In genomic region chr1:234610582-234611152, GRCh38 we compare ENCODE assay signal across 8 cellular contexts. TPM values are rescaled to one million over a fixed set of nuclear protein-coding genes. Genes with fewer than 3 reads are reported as not detected.
DNase-seq lines count a peak whose midpoint lies in the region; ATAC-seq and TF ChIP-seq lines count a peak whose summit lies in the region.

No MANE protein-coding gene starts in this region.

- peak overlapping the region; percentile 7 to 94 (median 67) for H3K4me3 ChIP-seq in liver (ENCODE audit: low read depth in 1 of 3, low read length in 3 of 3)

- H3K36me3 ChIP-seq in liver (ENCODE audit: control insufficient read depth in 4 of 4, insufficient read depth in 3 of 4, low read depth in 1 of 4, low read length in 3 of 4) = peaks cover 0 to 11% (median under 1%) of the 10 kb centered on the region in 4 donors

- peaks cover 8 to 40% (median 22%) of the 10 kb centered on the region in 4 donors for H3K4me1 ChIP-seq in liver (ENCODE audit: control insufficient read depth in 4 of 4, insufficient read depth in 4 of 4, low read length in 3 of 4)

- H3K4me1 Mint-ChIP-seq in dendritic cell treated with granulocyte-macrophage colony-stimulating factor and Interleukin-4, amounts not matched to agents 40 ng/mL and 50 ng/mL, for 4 days (ENCODE audit: low read depth) = peaks cover 38% of the 10 kb centered on the region

- under 1% methylated on average over 65 of the region's 65 CpGs for WGBS in liver

- no peak for TF ChIP-seq CTCF in liver (IDR thresholded peaks at IDR 0.05; ENCODE audit: low read depth, low read length, missing input control)

- no peaks in the 10 kb centered on the region for H3K27me3 ChIP-seq in liver (ENCODE audit: control insufficient read depth in 4 of 4, insufficient read depth in 4 of 4, low read length in 3 of 4)

- intact Hi-C loops in dendritic cell treated with granulocyte-macrophage colony-stimulating factor and Interleukin-4, amounts not matched to agents 40 ng/mL and 50 ng/mL, for 4 days (cut with micrococcal nuclease) = loop anchor here (1.0 to 5.0 kb wide), 2 partner anchors 347 to 369 kb away; no protein-coding TSS in a partner anchor

- peak; percentile 41 to 49 for TF ChIP-seq RAD21 in liver (IDR thresholded peaks at IDR 0.05)

- peaks cover 37% of the 10 kb centered on the region for H3K36me3 Mint-ChIP-seq in dendritic cell treated with granulocyte-macrophage colony-stimulating factor and Interleukin-4, amounts not matched to agents 40 ng/mL and 50 ng/mL, for 4 days (ENCODE audit: low read depth)

- H3K9me3 Mint-ChIP-seq in dendritic cell treated with granulocyte-macrophage colony-stimulating factor and Interleukin-4, amounts not matched to agents 40 ng/mL and 50 ng/mL, for 4 days = no peaks in the 10 kb centered on the region

- no peaks in the 10 kb centered on the region for H3K27me3 Mint-ChIP-seq in dendritic cell treated with granulocyte-macrophage colony-stimulating factor and Interleukin-4, amounts not matched to agents 40 ng/mL and 50 ng/mL, for 4 days

- no peaks in the 10 kb centered on the region for H3K9me3 ChIP-seq in liver (ENCODE audit: control insufficient read depth in 4 of 4, low read length in 3 of 4)

- H3K27ac Mint-ChIP-seq in dendritic cell treated with granulocyte-macrophage colony-stimulating factor and Interleukin-4, amounts not matched to agents 40 ng/mL and 50 ng/mL, for 4 days = peak overlapping the region; percentile 100

- peak overlapping the region; percentile 95 to 100 for H3K27ac ChIP-seq in liver (ENCODE audit: low read depth in 1 of 2, low read length in 2 of 2)

- peak overlapping the region; percentile 76 for H3K4me3 Mint-ChIP-seq in dendritic cell treated with granulocyte-macrophage colony-stimulating factor and Interleukin-4, amounts not matched to agents 40 ng/mL and 50 ng/mL, for 4 days

- ATAC-seq in GM19397 (IDR thresholded peaks at IDR 0.05; ENCODE audit: unreplicated experiment) = peak; percentile 43
- ATAC-seq in HG03558 (IDR thresholded peaks at IDR 0.05; ENCODE audit: extremely low read depth, unreplicated experiment) = peak; percentile 23

- H3K9ac ChIP-seq in liver (ENCODE audit: low read depth in 1 of 2, low read length in 2 of 2) = peak overlapping the region; percentile 39 to 99

- peak; percentile 96 for DNase-seq in CD1c-positive myeloid dendritic cell (ENCODE audit: extremely low spot score)
- DNase-seq in NCI-H82 (lab: John Stamatoyannopoulos, UW) = peak; percentile 97
- peak; percentile 92 to 94 for DNase-seq in activated CD4-positive, alpha-beta T cell treated with anti-CD3 and anti-CD28 coated beads, Interleukin-2, amount 50 U/mL, for 48 hours
- peak; percentile 89 for DNase-seq in stimulated activated CD4-positive, alpha-beta T cell treated with anti-CD3 and anti-CD28 coated beads, Interleukin-4, amount 100 ng/mL, for 1 hour

TF ChIP-seq in liver, 16 proteins besides CTCF, POLR2A, EP300 and RAD21:
- TF ChIP-seq EGR1 (IDR thresholded peaks at IDR 0.05; ENCODE audit: low read depth in 2 of 2) = peak in 1 of 2 donors; percentile 22
- TF ChIP-seq TAF1 (conservative IDR thresholded peaks at IDR 0.05) = peak; percentile 84
- peak; percentile 41 to 53 for TF ChIP-seq RXRA (IDR thresholded peaks at IDR 0.05)
- peak; percentile 49 for TF ChIP-seq SP1 (IDR thresholded peaks at IDR 0.05)
- TF ChIP-seq MAX (IDR thresholded peaks at IDR 0.05) = peak; percentile 60
- TF ChIP-seq YY1 (IDR thresholded peaks at IDR 0.05) = peak; percentile 49
- TF ChIP-seq NR2F2 (IDR thresholded peaks at IDR 0.05) = no peak
- TF ChIP-seq FOXA2 (IDR thresholded peaks at IDR 0.05) = no peak
- no peak for TF ChIP-seq FOXA1 (IDR thresholded peaks at IDR 0.05)
- TF ChIP-seq, protein P1, sequence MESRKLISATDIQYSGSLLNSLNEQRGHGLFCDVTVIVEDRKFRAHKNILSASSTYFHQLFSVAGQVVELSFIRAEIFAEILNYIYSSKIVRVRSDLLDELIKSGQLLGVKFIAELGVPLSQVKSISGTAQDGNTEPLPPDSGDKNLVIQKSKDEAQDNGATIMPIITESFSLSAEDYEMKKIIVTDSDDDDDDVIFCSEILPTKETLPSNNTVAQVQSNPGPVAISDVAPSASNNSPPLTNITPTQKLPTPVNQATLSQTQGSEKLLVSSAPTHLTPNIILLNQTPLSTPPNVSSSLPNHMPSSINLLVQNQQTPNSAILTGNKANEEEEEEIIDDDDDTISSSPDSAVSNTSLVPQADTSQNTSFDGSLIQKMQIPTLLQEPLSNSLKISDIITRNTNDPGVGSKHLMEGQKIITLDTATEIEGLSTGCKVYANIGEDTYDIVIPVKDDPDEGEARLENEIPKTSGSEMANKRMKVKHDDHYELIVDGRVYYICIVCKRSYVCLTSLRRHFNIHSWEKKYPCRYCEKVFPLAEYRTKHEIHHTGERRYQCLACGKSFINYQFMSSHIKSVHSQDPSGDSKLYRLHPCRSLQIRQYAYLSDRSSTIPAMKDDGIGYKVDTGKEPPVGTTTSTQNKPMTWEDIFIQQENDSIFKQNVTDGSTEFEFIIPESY (IDR thresholded peaks at IDR 0.05) = no peak
- no peak for TF ChIP-seq JUND (IDR thresholded peaks at IDR 0.05)
- no peak for TF ChIP-seq HNF4G (IDR thresholded peaks at IDR 0.05)
- TF ChIP-seq GABPA (IDR thresholded peaks at IDR 0.05 in 1 of 2, conservative IDR thresholded peaks at IDR 0.05 in 1 of 2) = no peak
- TF ChIP-seq, protein P2, sequence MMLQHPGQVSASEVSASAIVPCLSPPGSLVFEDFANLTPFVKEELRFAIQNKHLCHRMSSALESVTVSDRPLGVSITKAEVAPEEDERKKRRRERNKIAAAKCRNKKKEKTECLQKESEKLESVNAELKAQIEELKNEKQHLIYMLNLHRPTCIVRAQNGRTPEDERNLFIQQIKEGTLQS (IDR thresholded peaks at IDR 0.05) = no peak
- TF ChIP-seq REST (IDR thresholded peaks at IDR 0.05) = peak; percentile 63
- TF ChIP-seq HNF4A (conservative IDR thresholded peaks at IDR 0.05) = no peak

RNA-seq across cellular contexts. Expression of gene IRF2BP2, which starts 0.7 kb away (rescaled TPM):
- total RNA-seq in liver = 10 to 100 TPM; 31.5 to 48.2 TPM
- 10 to 100 TPM; 22.2 to 39.3 TPM for polyA plus RNA-seq in liver

Comparison
In these comparisons a context has a peak if more than half of its experiments do, and no peak if none do; other contexts are left out.
1. Peak in every context shown above with its lines: DNase-seq, ATAC-seq, H3K4me3 ChIP-seq and H3K27ac ChIP-seq.